27 cellular contexts compared by ENCODE assay signal in the genomic region with DNA sequence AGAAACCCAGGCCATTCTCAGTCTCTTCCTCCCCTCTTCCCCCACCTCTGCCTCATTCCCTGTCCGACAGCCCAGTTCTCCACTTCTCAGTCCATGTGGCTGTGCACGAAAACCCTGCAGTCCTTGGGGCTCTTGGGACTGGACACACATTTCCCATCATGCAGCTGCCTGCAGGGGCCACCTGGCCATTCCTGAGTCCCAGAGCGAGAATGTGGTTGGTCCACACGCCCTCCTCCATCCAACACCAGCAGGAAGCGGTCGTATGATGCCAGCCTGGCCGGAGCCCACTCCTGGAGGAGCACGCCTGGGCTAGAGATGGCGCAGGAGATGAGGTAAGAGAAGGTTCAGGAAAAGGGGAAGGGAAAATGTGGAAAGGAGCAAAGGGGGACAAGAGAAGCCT.
"Had no signal": no experiment of that assay in that cellular context is flagged by ENCODE, and none has a peak within 500 bp of the region (broad histone marks: within the 10 kb centered on the region; RNA-seq: fewer than 3 reads in every experiment).

No MANE protein-coding gene starts in this region.

- H3K9me3 Mint-ChIP-seq: nephron; stimulated activated naive CD8-positive, alpha-beta T cell treated with anti-CD3 and anti-CD28 coated beads, Interleukin-15, amount 100 ng/mL, for 72 hours; type B pancreatic cell had no signal

- H3K27me3 ChIP-seq: right lobe of liver, sigmoid colon, suprapubic skin, testis, tibial artery, transverse colon, upper lobe of right lung, uterus had no signal

- H3K4me1 Mint-ChIP-seq: stimulated activated naive CD8-positive, alpha-beta T cell treated with anti-CD3 and anti-CD28 coated beads, Interleukin-15, amount 100 ng/mL, for 72 hours had no signal

- H3K36me3 ChIP-seq: neutrophil, pancreas, right lobe of liver, sigmoid colon, suprapubic skin, tibial artery, transverse colon, upper lobe of right lung, uterus had no signal

- H3K9me3 ChIP-seq: neutrophil, pancreas, psoas muscle, right lobe of liver, sigmoid colon, suprapubic skin, testis, tibial artery, transverse colon, upper lobe of right lung, uterus had no signal

- ATAC-seq: naive thymus-derived CD4-positive, alpha-beta T cell; pancreas; psoas muscle; right cardiac atrium; right lobe of liver; stimulated activated memory B cell treated with anti-CD40 and anti-IgM and Interleukin-4, amounts not matched to agents 10 μg/mL and 1 μg/mL and 100 μg/mL, for 72 hours; stimulated activated naive CD8-positive, alpha-beta T cell treated with anti-CD3 and anti-CD28 coated beads, Interleukin-15, amount 100 ng/mL, for 72 hours; stimulated activated naive CD8-positive, alpha-beta T cell treated with anti-CD3 and anti-CD28 coated beads, Interleukin-15, Interleukin-2, amounts not matched to agents 100 U/mL and 50 U/mL, for 24 hours; upper lobe of right lung had no signal

- FAIRE-seq: pancreas, small intestine had no signal

- H3K27ac Mint-ChIP-seq: nephron; progenitor cell of endocrine pancreas; stimulated activated memory B cell treated with anti-CD40 and anti-IgM and Interleukin-4, amounts not matched to agents 10 μg/mL and 1 μg/mL and 100 μg/mL, for 72 hours; type B pancreatic cell had no signal

- H3K4me3 ChIP-seq: pancreas, psoas muscle, right lobe of liver, sigmoid colon, suprapubic skin, testis, tibial artery, transverse colon, upper lobe of right lung, uterus had no signal

- H3K27ac ChIP-seq: neutrophil, pancreas, psoas muscle, right lobe of liver, sigmoid colon, suprapubic skin, testis, tibial artery, transverse colon, upper lobe of right lung, uterus had no signal

- DNase-seq: naive thymus-derived CD4-positive, alpha-beta T cell; nucleus accumbens; pancreas; psoas muscle; right cardiac atrium; right lobe of liver; sigmoid colon; small intestine; stimulated activated CD4-positive, alpha-beta T cell treated with anti-CD3 and anti-CD28 coated beads, Interleukin-15, amount 100 ng/mL, for 24 hours; stimulated activated CD4-positive, alpha-beta T cell treated with anti-CD3 and anti-CD28 coated beads, Interleukin-2, amount 100 ng/mL, for 24 hours; stimulated activated CD4-positive, alpha-beta T cell treated with anti-CD3 and anti-CD28 coated beads, Interleukin-2, amount 100 ng/mL, for 48 hours; stimulated activated CD4-positive, alpha-beta T cell treated with anti-CD3 and anti-CD28 coated beads, Interleukin-4, amount 100 ng/mL, for 24 hours; stimulated activated naive CD4-positive, alpha-beta T cell; stimulated activated naive CD8-positive, alpha-beta T cell treated with anti-CD3 and anti-CD28 coated beads, Interleukin-15, amount 100 ng/mL, for 72 hours; stimulated activated naive CD8-positive, alpha-beta T cell treated with anti-CD3 and anti-CD28 coated beads, Interleukin-15, Interleukin-2, amounts not matched to agents 100 U/mL and 50 U/mL, for 24 hours; substantia nigra; testis; tibial artery; transverse colon; upper lobe of right lung; uterus had no signal

- H3K36me3 Mint-ChIP-seq: type B pancreatic cell had no signal

- H3K4me1 ChIP-seq: pancreas, psoas muscle, right lobe of liver, sigmoid colon, suprapubic skin, testis, transverse colon, upper lobe of right lung, uterus had no signal

- H3K27me3 Mint-ChIP-seq: stimulated activated naive CD8-positive, alpha-beta T cell treated with anti-CD3 and anti-CD28 coated beads, Interleukin-15, amount 100 ng/mL, for 72 hours had no signal

- H3K4me3 Mint-ChIP-seq: naive thymus-derived CD4-positive, alpha-beta T cell; nephron; stimulated activated memory B cell treated with anti-CD40 and anti-IgM and Interleukin-4, amounts not matched to agents 10 μg/mL and 1 μg/mL and 100 μg/mL, for 72 hours; stimulated activated naive CD8-positive, alpha-beta T cell treated with anti-CD3 and anti-CD28 coated beads, Interleukin-15, amount 100 ng/mL, for 72 hours; type B pancreatic cell had no signal
